Comparison of ENCODE assay signal across 19 cellular contexts in the genomic region with DNA sequence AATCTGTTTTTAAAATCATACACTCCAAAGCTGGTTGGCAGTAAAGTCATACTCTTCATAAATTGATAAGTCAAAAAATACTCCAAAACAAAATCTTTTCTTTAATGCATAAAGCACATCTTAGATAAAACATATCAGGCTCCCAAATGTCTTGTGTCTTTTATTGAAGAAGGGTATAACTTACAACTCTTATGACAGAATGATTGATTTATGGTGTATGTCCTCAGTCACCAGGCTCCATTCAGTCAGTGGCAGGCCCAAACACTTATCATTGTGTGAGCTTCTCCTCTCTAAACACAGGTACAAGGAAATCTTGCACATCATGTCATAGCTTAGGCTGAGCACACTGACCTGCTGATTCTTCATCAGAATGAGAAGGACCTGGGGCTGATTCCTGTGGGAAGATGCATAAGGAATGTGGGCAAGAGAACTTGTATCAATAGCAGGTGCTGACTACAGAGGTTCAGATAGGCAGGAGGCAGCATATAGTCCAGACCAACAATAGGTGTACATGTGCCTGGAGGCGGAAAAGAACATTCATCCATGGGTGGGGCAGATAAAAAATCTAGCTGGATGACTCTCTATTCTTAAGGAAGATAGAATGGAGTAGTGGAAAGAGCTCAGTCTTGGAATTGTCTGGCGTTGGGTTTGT. TPM values are rescaled to one million over a fixed set of nuclear protein-coding genes. Genes with fewer than 3 reads are reported as not detected.
DNase-seq lines count a peak whose midpoint lies in the region; ATAC-seq, FAIRE-seq and TF ChIP-seq lines count a peak whose summit lies in the region.
"Had no signal": no experiment of that assay in that cellular context is flagged by ENCODE, and none has a peak within 500 bp of the region (broad histone marks: within the 10 kb centered on the region; RNA-seq: fewer than 3 reads in every experiment).

No MANE protein-coding gene starts in this region.

- peaks cover 8% of the 10 kb centered on the region for H3K79me2 ChIP-seq in endothelial cell of umbilical vein (ENCODE audit: control insufficient read depth, insufficient read depth, low read length)

- no peak overlapping the region for H2AFZ ChIP-seq in endothelial cell of umbilical vein (ENCODE audit: low read depth, low read length)

- H3K9me1 ChIP-seq in endothelial cell of umbilical vein (replicated peaks; ENCODE audit: control insufficient read depth, extremely low read depth, insufficient read depth, low read length): no peaks in the 10 kb centered on the region

- dilution Hi-C loops in endothelial cell of umbilical vein (cut with MboI; ENCODE audit: extremely low pct_ligation_motif_present, low sequenced_read_pairs): no loop called here

- H3K4me3 Mint-ChIP-seq in osteocyte (ENCODE audit: unreplicated experiment): peak overlapping the region; percentile 80
- H3K4me3 Mint-ChIP-seq: activated T-helper 1 cell treated with anti-CD3 and anti-CD28 coated beads, Interleukin-12 subunit alpha, Interleukin-12 subunit beta, Interleukin-2, Interleukin-4 antibody, amounts not matched to agents 30 ng/mL and 10 ng/mL and 1 ng/mL, durations not matched to agents 14 hours and 24 hours and 36 hours; effector memory CD8-positive, alpha-beta T cell had no signal

- POLR2A ChIA-PET in endothelial cell of umbilical vein (lab: Charles Lee): no interaction called here

- H3K27me3 Mint-ChIP-seq in osteocyte (ENCODE audit: unreplicated experiment): no peaks in the 10 kb centered on the region

- BruUV-seq in endothelial cell of umbilical vein (replicated peaks; lab: Mats Ljungman, UMichigan): no TSS peak

- peak overlapping the region; percentile 3 for H3K27ac Mint-ChIP-seq in osteocyte (ENCODE audit: unreplicated experiment)
- H3K27ac Mint-ChIP-seq: activated T-helper 1 cell treated with anti-CD3 and anti-CD28 coated beads, Interleukin-12 subunit alpha, Interleukin-12 subunit beta, Interleukin-2, Interleukin-4 antibody, amounts not matched to agents 30 ng/mL and 10 ng/mL and 1 ng/mL, durations not matched to agents 14 hours and 24 hours and 36 hours; effector memory CD8-positive, alpha-beta T cell had no signal

- H3K4me2 ChIP-seq in endothelial cell of umbilical vein (ENCODE audit: insufficient read depth, low read length): peak overlapping the region; percentile 89

- H3K9me3 ChIP-seq in endothelial cell of umbilical vein (replicated peaks; ENCODE audit: control insufficient read depth, insufficient read depth, low read length): no peaks in the 10 kb centered on the region
- H3K9me3 ChIP-seq: BE2C, Peyer's patch had no signal

- peaks cover 19% of the 10 kb centered on the region for H3K4me1 ChIP-seq in endothelial cell of umbilical vein (ENCODE audit: control insufficient read depth, extremely low read depth, insufficient read depth, low read length)
- H3K4me1 ChIP-seq: BE2C had no signal

- no peak overlapping the region for H3K27ac ChIP-seq in endothelial cell of umbilical vein (ENCODE audit: insufficient read depth, low read depth, low read length)

- no peak for ATAC-seq in HG02852 (IDR thresholded peaks at IDR 0.05; ENCODE audit: unreplicated experiment)
- ATAC-seq in stimulated activated naive CD8-positive, alpha-beta T cell treated with anti-CD3 and anti-CD28 coated beads, Interleukin-15, Interleukin-2, amounts not matched to agents 100 U/mL and 50 U/mL, for 24 hours: no peak
- ATAC-seq in HG02973 (IDR thresholded peaks at IDR 0.05; ENCODE audit: unreplicated experiment): no peak
- ATAC-seq: effector memory CD8-positive, alpha-beta T cell had no signal

- H4K20me1 ChIP-seq in endothelial cell of umbilical vein (replicated peaks; ENCODE audit: control insufficient read depth, extremely low read depth, insufficient read depth, low read length): no peaks in the 10 kb centered on the region

- peaks cover 32% of the 10 kb centered on the region for H3K4me1 Mint-ChIP-seq in osteocyte (ENCODE audit: unreplicated experiment)

- H3K9ac ChIP-seq in endothelial cell of umbilical vein (replicated peaks; ENCODE audit: extremely low read depth, insufficient read depth, low read length): peak overlapping the region; percentile 95

- no peak for TF ChIP-seq POLR2A in endothelial cell of umbilical vein (IDR thresholded peaks at IDR 0.05; ENCODE audit: low read depth, low read length)

- no peak for TF ChIP-seq CTCF in AG09309 (IDR thresholded peaks at IDR 0.05; ENCODE audit: control insufficient read depth, insufficient read depth, low read depth, low read length, missing control alignments)
- no peak for TF ChIP-seq CTCF in endothelial cell of umbilical vein (IDR thresholded peaks at IDR 0.05; ENCODE audit: extremely low read depth in 1 of 2, insufficient read depth in 1 of 2, low read depth in 1 of 2, low read length in 2 of 2)
- no peak for TF ChIP-seq CTCF in osteocyte (IDR thresholded peaks at IDR 0.05)

- DNase-seq in AG09309 (ENCODE audit: low read depth): no peak
- DNase-seq in NCI-H2029 treated with DMSO at 0.1 percent for 48 hours (lab: John Stamatoyannopoulos, UW): peak; percentile 93
- no peak for DNase-seq in endothelial cell of umbilical vein (ENCODE audit: low read depth, low spot score)
- DNase-seq in osteocyte (ENCODE audit: extremely low spot score, unreplicated experiment): no peak
- no peak for DNase-seq in stimulated activated naive CD8-positive, alpha-beta T cell treated with anti-CD3 and anti-CD28 coated beads, Interleukin-15, Interleukin-2, amounts not matched to agents 100 U/mL and 50 U/mL, for 24 hours
- no peak for DNase-seq in frontal cortex (ENCODE audit: low spot score in 2 of 2)
- DNase-seq: BE2C; effector memory CD8-positive, alpha-beta T cell; EL; NCI-H1105; NCI-H524; occipital lobe; Peyer's patch; stimulated activated CD8-positive, alpha-beta memory T cell treated with anti-CD3 and anti-CD28 coated beads, Interleukin-4, amount 100 ng/mL, for 48 hours; T-helper 9 cell had no signal

- H3K36me3 Mint-ChIP-seq in osteocyte (ENCODE audit: unreplicated experiment): peaks cover 11% of the 10 kb centered on the region

- no peaks in the 10 kb centered on the region for H3K27me3 ChIP-seq in endothelial cell of umbilical vein (ENCODE audit: control insufficient read depth in 2 of 2, insufficient read depth in 2 of 2, low read length in 2 of 2)
- H3K27me3 ChIP-seq: BE2C, Peyer's patch had no signal

- H3K4me3 ChIP-seq in AG09309 (ENCODE audit: control insufficient read depth, low read depth, low read length): peak overlapping the region; percentile 50
- peak overlapping the region in 2 of 3 experiments; percentile 35 to 82 for H3K4me3 ChIP-seq in endothelial cell of umbilical vein (replicated peaks in 1 of 3; ENCODE audit: insufficient read depth in 1 of 3, low read depth in 1 of 3, low read length in 3 of 3)

- peaks cover 9% of the 10 kb centered on the region for H3K9me3 Mint-ChIP-seq in osteocyte (ENCODE audit: unreplicated experiment)
- H3K9me3 Mint-ChIP-seq: activated T-helper 1 cell treated with anti-CD3 and anti-CD28 coated beads, Interleukin-12 subunit alpha, Interleukin-12 subunit beta, Interleukin-2, Interleukin-4 antibody, amounts not matched to agents 30 ng/mL and 10 ng/mL and 1 ng/mL, durations not matched to agents 14 hours and 24 hours and 36 hours; effector memory CD8-positive, alpha-beta T cell had no signal

- FAIRE-seq in endothelial cell of umbilical vein (lab: Jason Lieb, UNC): no peak
- no peak for FAIRE-seq in frontal cortex (lab: Jason Lieb, UNC)

- intact Hi-C loops in endothelial cell of umbilical vein (cut with micrococcal nuclease): loop anchor here (5.0 kb wide), 2 partner anchors 141 to 296 kb away; a partner anchor contains a TSS

- peaks cover 8 to 11% of the 10 kb centered on the region in 2 experiments for H3K36me3 ChIP-seq in endothelial cell of umbilical vein (ENCODE audit: control insufficient read depth in 2 of 2, extremely low read depth in 1 of 2, insufficient read depth in 2 of 2, low read length in 2 of 2)
- H3K36me3 ChIP-seq: BE2C, Peyer's patch had no signal

- CTCF ChIA-PET in endothelial cell of umbilical vein (lab: Charles Lee): interaction anchor here (1.1 to 6.2 kb wide), 8 partner anchors 9 to 284 kb away, joined by 3 to 72 read pairs (median 22); no protein-coding TSS in a partner anchor

RNA-seq across cellular contexts. Expression of a gene that starts 1.9 kb away (rescaled TPM):
- total RNA-seq in endothelial cell of umbilical vein: 6.6 and 7.1 TPM in 2 replicates
- polyA plus RNA-seq in endothelial cell of umbilical vein: 3.8 and 4.5 TPM in 2 replicates
- polyA plus RNA-seq in endothelial cell of umbilical vein (2011; cell fraction: cytosol; rRNA removed): 3.9 and 4.5 TPM in 2 replicates
- 3.8 and 4.1 TPM in 2 replicates for polyA plus RNA-seq in endothelial cell of umbilical vein (2011; cell fraction: nucleus; rRNA removed)
- polyA plus RNA-seq in endothelial cell of umbilical vein (2012): 4.2 and 5.6 TPM in 2 replicates
- polyA minus RNA-seq in endothelial cell of umbilical vein: 13.8 TPM in 2 replicates
- not detected for polyA minus RNA-seq in endothelial cell of umbilical vein (2011; cell fraction: cytosol; rRNA and poly(A)+ RNA removed)
- 8.7 and 11.0 TPM in 2 replicates for polyA minus RNA-seq in endothelial cell of umbilical vein (2011; cell fraction: nucleus; rRNA and poly(A)+ RNA removed)
- 4.9 and 5.6 TPM in 2 replicates for total RNA-seq in osteocyte
- total RNA-seq in frontal cortex: 0.41 TPM
- total RNA-seq: activated T-helper 1 cell treated with anti-CD3 and anti-CD28 coated beads, Interleukin-12 subunit alpha, Interleukin-12 subunit beta, Interleukin-2, Interleukin-4 antibody, amounts not matched to agents 30 ng/mL and 10 ng/mL and 1 ng/mL, durations not matched to agents 14 hours and 24 hours and 36 hours had no signal

RNA-seq across cellular contexts. Expression of a gene that starts 32.1 kb away (rescaled TPM):
- 0.38 TPM in 1 of 2 replicates, not detected in the other for total RNA-seq in endothelial cell of umbilical vein
- polyA plus RNA-seq in endothelial cell of umbilical vein: 0.03 TPM in 1 of 2 replicates, not detected in the other
- polyA plus RNA-seq in endothelial cell of umbilical vein (2011; cell fraction: cytosol; rRNA removed): 0.11 TPM in 1 of 2 replicates, not detected in the other
- polyA plus RNA-seq in endothelial cell of umbilical vein (2011; cell fraction: nucleus; rRNA removed): 0.15 TPM in 1 of 2 replicates, not detected in the other
- not detected in 2 replicates for polyA plus RNA-seq in endothelial cell of umbilical vein (2012)
- polyA minus RNA-seq in endothelial cell of umbilical vein: not detected in 2 replicates
- 4.5 TPM for polyA minus RNA-seq in endothelial cell of umbilical vein (2011; cell fraction: cytosol; rRNA and poly(A)+ RNA removed)
- polyA minus RNA-seq in endothelial cell of umbilical vein (2011; cell fraction: nucleus; rRNA and poly(A)+ RNA removed): not detected in 2 replicates
- total RNA-seq in osteocyte: not detected in 2 replicates
- under 0.01 TPM for total RNA-seq in frontal cortex
- total RNA-seq: activated T-helper 1 cell treated with anti-CD3 and anti-CD28 coated beads, Interleukin-12 subunit alpha, Interleukin-12 subunit beta, Interleukin-2, Interleukin-4 antibody, amounts not matched to agents 30 ng/mL and 10 ng/mL and 1 ng/mL, durations not matched to agents 14 hours and 24 hours and 36 hours; lung microvascular endothelial cell; occipital lobe; Peyer's patch had no signal

RNA-seq across cellular contexts. Expression of a gene that starts 40.2 kb away (rescaled TPM):
- total RNA-seq in endothelial cell of umbilical vein (0.72 TPM in 1 of 2 replicates, not detected in the other), osteocyte (not detected in 2 replicates), frontal cortex (not detected)
- polyA plus RNA-seq in endothelial cell of umbilical vein: 1.2 and 1.5 TPM in 2 replicates
- polyA plus RNA-seq in endothelial cell of umbilical vein (2011; cell fraction: cytosol; rRNA removed): 0.63 and 0.71 TPM in 2 replicates
- polyA plus RNA-seq in endothelial cell of umbilical vein (2011; cell fraction: nucleus; rRNA removed): 1.2 TPM in 2 replicates
- polyA plus RNA-seq in endothelial cell of umbilical vein (2012): not detected in 2 replicates
- 0.68 and 1.4 TPM in 2 replicates for polyA minus RNA-seq in endothelial cell of umbilical vein
- not detected for polyA minus RNA-seq in endothelial cell of umbilical vein (2011; cell fraction: cytosol; rRNA and poly(A)+ RNA removed)
- 0.87 and 1.5 TPM in 2 replicates for polyA minus RNA-seq in endothelial cell of umbilical vein (2011; cell fraction: nucleus; rRNA and poly(A)+ RNA removed)
- total RNA-seq: activated T-helper 1 cell treated with anti-CD3 and anti-CD28 coated beads, Interleukin-12 subunit alpha, Interleukin-12 subunit beta, Interleukin-2, Interleukin-4 antibody, amounts not matched to agents 30 ng/mL and 10 ng/mL and 1 ng/mL, durations not matched to agents 14 hours and 24 hours and 36 hours; lung microvascular endothelial cell; occipital lobe; Peyer's patch had no signal

RNA-seq across cellular contexts. Expression of a gene that starts 52.2 kb away (rescaled TPM):
- total RNA-seq in endothelial cell of umbilical vein (not detected in 2 replicates), osteocyte (0.94 and 1.3 TPM in 2 replicates), frontal cortex (4.5 TPM)
- 0.08 and 0.10 TPM in 2 replicates for polyA plus RNA-seq in endothelial cell of umbilical vein
- 0.10 and 0.20 TPM in 2 replicates for polyA plus RNA-seq in endothelial cell of umbilical vein (2011; cell fraction: cytosol; rRNA removed)
- polyA plus RNA-seq in endothelial cell of umbilical vein (2011; cell fraction: nucleus; rRNA removed): not detected in 2 replicates
- not detected in 2 replicates for polyA plus RNA-seq in endothelial cell of umbilical vein (2012)
- polyA minus RNA-seq in endothelial cell of umbilical vein: not detected in 2 replicates
- not detected for polyA minus RNA-seq in endothelial cell of umbilical vein (2011; cell fraction: cytosol; rRNA and poly(A)+ RNA removed)
- polyA minus RNA-seq in endothelial cell of umbilical vein (2011; cell fraction: nucleus; rRNA and poly(A)+ RNA removed): not detected in 2 replicates

RNA-seq across cellular contexts. Expression of a gene that starts 58.0 kb away (rescaled TPM):
- total RNA-seq in endothelial cell of umbilical vein (37.9 and 44.2 TPM in 2 replicates), osteocyte (37.2 and 43.6 TPM in 2 replicates), frontal cortex (26.5 TPM)
- polyA plus RNA-seq in endothelial cell of umbilical vein: 16.6 and 18.7 TPM in 2 replicates
- polyA plus RNA-seq in endothelial cell of umbilical vein (2011; cell fraction: cytosol; rRNA removed): 21.9 and 22.9 TPM in 2 replicates
- 5.7 and 9.0 TPM in 2 replicates for polyA plus RNA-seq in endothelial cell of umbilical vein (2011; cell fraction: nucleus; rRNA removed)
- 29.5 and 47.2 TPM in 2 replicates for polyA plus RNA-seq in endothelial cell of umbilical vein (2012)
- 9.6 and 17.3 TPM in 2 replicates for polyA minus RNA-seq in endothelial cell of umbilical vein
- 11.1 TPM for polyA minus RNA-seq in endothelial cell of umbilical vein (2011; cell fraction: cytosol; rRNA and poly(A)+ RNA removed)
- 4.8 and 5.3 TPM in 2 replicates for polyA minus RNA-seq in endothelial cell of umbilical vein (2011; cell fraction: nucleus; rRNA and poly(A)+ RNA removed)
